ENCODE assay signal across 34 cellular contexts in genomic region chr13:37040789-37041188, GRCh38.
"Had no signal": no experiment of that assay in that cellular context is flagged by ENCODE, and none has a peak within 500 bp of the region (broad histone marks: within the 10 kb centered on the region; RNA-seq: fewer than 3 reads in every experiment).

No MANE protein-coding gene starts in this region.

- H3K27ac ChIP-seq: KMS-11 had no signal

- H3K9ac ChIP-seq: KMS-11 had no signal

- H3K27me3 ChIP-seq: MG63 had no signal

- DNase-seq: Karpas-422, Kasumi-1, KG1, MG63, MM.1S, MV-4-11, NCI-H1048, NCI-H1092, NCI-H1092 treated with DMSO at 0.1 percent for 48 hours, NCI-H1105, NCI-H1105 treated with DMSO at 0.1 percent for 48 hours, NCI-H1417, NCI-H1417 treated with DMSO at 0.1 percent for 48 hours, NCI-H1436, NCI-H1436 treated with DMSO at 0.1 percent for 48 hours, NCI-H146, NCI-H1694, NCI-H1694 treated with DMSO at 0.1 percent for 48 hours, NCI-H187, NCI-H187 treated with DMSO at 0.1 percent for 48 hours, NCI-H1930, NCI-H2029, NCI-H2029 treated with DMSO at 0.1 percent for 48 hours, NCI-H2081, NCI-H2081 treated with DMSO at 0.1 percent for 48 hours, NCI-H2107, NCI-H2171, NCI-H2171 treated with DMSO at 0.1 percent for 48 hours, NCI-H2227 treated with DMSO at 0.1 percent for 48 hours, NCI-H226, NCI-H345, NCI-H446, NCI-H446 treated with DMSO at 0.1 percent for 48 hours had no signal

- H3K4me3 ChIP-seq: MG63 had no signal
